ENCODE assay signal across 17 cellular contexts in the genomic region with DNA sequence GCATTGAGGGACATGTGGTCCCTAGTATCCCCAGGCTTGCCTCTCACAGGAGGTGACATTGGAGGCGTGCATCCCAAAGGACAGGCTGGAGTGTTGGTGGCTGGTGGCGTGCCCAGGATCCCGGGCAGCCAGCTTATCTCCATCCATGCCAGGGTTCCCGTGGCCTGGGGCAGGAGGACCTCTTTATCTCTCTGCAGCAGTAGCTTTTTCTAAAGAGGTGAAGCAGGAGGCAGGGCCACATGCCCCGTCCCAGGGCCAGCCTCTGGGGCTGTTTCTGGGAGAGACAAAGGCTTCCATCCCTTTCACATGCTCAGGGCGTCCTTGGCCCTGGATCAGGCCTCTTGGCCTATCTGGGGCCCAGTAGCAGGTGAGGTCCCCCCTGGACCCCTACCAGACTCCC. TPM values are rescaled to one million over a fixed set of nuclear protein-coding genes. Genes with fewer than 3 reads are reported as not detected.
DNase-seq lines count a peak whose midpoint lies in the region; ATAC-seq and TF ChIP-seq lines count a peak whose summit lies in the region.
"Had no signal": no experiment of that assay in that cellular context is flagged by ENCODE, and none has a peak within 500 bp of the region (broad histone marks: within the 10 kb centered on the region; RNA-seq: fewer than 3 reads in every experiment).

No MANE protein-coding gene starts in this region.

- H3K18ac ChIP-seq in neuronal stem cell (ENCODE audit: low read length) = peak overlapping the region; percentile 44

- H3K4me1 Mint-ChIP-seq in brain = peaks cover 28% of the 10 kb centered on the region

- peaks cover 2% of the 10 kb centered on the region for H3K79me1 ChIP-seq in neuronal stem cell (ENCODE audit: low read depth, low read length)

- H3K36me3 Mint-ChIP-seq in brain = no peaks in the 10 kb centered on the region

- no peak for TF ChIP-seq CTCF in brain (conservative IDR thresholded peaks at IDR 0.05)

- WGBS in neuronal stem cell (ENCODE audit: extremely low coverage in 2 of 2, insufficient read length in 2 of 2, insufficient replicate concordance in 1 of 2), 2 donors = no CpG with 5 or more reads among the region's 6 CpGs

- H3K4me3 ChIP-seq in BLaER1 = no peak overlapping the region
- no peak overlapping the region for H3K4me3 ChIP-seq in neuronal stem cell (ENCODE audit: low read length in 2 of 2)
- H3K4me3 ChIP-seq: K562 had no signal

- H3K36me3 ChIP-seq in BLaER1 = peaks cover 11% of the 10 kb centered on the region; the same call in 1 of the 2 replicates
- H3K36me3 ChIP-seq in neuronal stem cell (replicated peaks in 1 of 2; ENCODE audit: control insufficient read depth in 2 of 2, insufficient read depth in 2 of 2, low read length in 2 of 2) = no peaks in the 10 kb centered on the region

- no peak overlapping the region for H3K23ac ChIP-seq in neuronal stem cell (ENCODE audit: low read depth, low read length, poor library complexity)

- H2BK5ac ChIP-seq in neuronal stem cell (ENCODE audit: low read length) = no peak overlapping the region

- H3K27me3 Mint-ChIP-seq in brain = peaks cover 3% of the 10 kb centered on the region
- H3K27me3 Mint-ChIP-seq: CD4-positive, alpha-beta memory T cell had no signal

- peak overlapping the region; percentile 62 for H4K91ac ChIP-seq in neuronal stem cell (ENCODE audit: low read depth, low read length, poor library complexity)

- no peak overlapping the region for H3K4ac ChIP-seq in neuronal stem cell (ENCODE audit: low read length)

- peak overlapping the region; percentile 81 for H2AK5ac ChIP-seq in neuronal stem cell (ENCODE audit: low read depth, low read length)

- H2BK15ac ChIP-seq in neuronal stem cell (ENCODE audit: low read length) = peak overlapping the region; percentile 82

- H3K9ac ChIP-seq in BLaER1 (no peak overlapping the region), neuronal stem cell (ENCODE audit: low read depth, low read length, poor library complexity) (peak overlapping the region; percentile 9)

- H3K4me2 ChIP-seq in BLaER1 (peak overlapping the region; percentile 85), neuronal stem cell (ENCODE audit: insufficient read depth, low read length, poor library complexity, severe bottlenecking) (no peak overlapping the region)

- peaks cover 56% of the 10 kb centered on the region for H3K4me1 ChIP-seq in BLaER1
- peaks cover 0 to 2% of the 10 kb centered on the region in 2 donors for H3K4me1 ChIP-seq in neuronal stem cell (ENCODE audit: control insufficient read depth in 2 of 2, insufficient read depth in 1 of 2, low read depth in 1 of 2, low read length in 2 of 2)

- H3K27ac Mint-ChIP-seq in brain = peak overlapping the region in 3 of 5 experiments; percentile 15 to 46 (median 38)

- DNase-seq in activated CD4-positive, CD25-positive, alpha-beta regulatory T cell treated with anti-CD3 and anti-CD28 coated beads, Interleukin-2, amount 50 U/mL, for 72 hours = peak; percentile 27
- no peak for DNase-seq in activated CD4-positive, CD25-positive, alpha-beta regulatory T cell (lab: John Stamatoyannopoulos, UW)
- DNase-seq in neuronal stem cell (ENCODE audit: low spot score) (no peak), C1 segment of cervical spinal cord (lab: John Stamatoyannopoulos, UW) (no peak)
- no peak for DNase-seq in activated naive CD4-positive, alpha-beta T cell treated with Interleukin-2 at 50 U/mL for 16 hours
- DNase-seq: 8988T; CD4-positive, alpha-beta memory T cell; DMS153; GOT3; NCI-H1105 treated with DMSO at 0.1 percent for 48 hours; NCI-H1694; NCI-H2081 treated with DMSO at 0.1 percent for 48 hours; SHP77 treated with DMSO at 0.1 percent for 48 hours had no signal

- no peak overlapping the region for H3K4me3 Mint-ChIP-seq in brain
- H3K4me3 Mint-ChIP-seq: CD4-positive, alpha-beta memory T cell had no signal

- H2BK12ac ChIP-seq in neuronal stem cell (ENCODE audit: low read length) = peak overlapping the region; percentile 67

- H3K27ac ChIP-seq in BLaER1 (0 out of 2 replicates have a peak overlapping the region, but pooled peaks have one; percentile 25), neuronal stem cell (replicated peaks; ENCODE audit: low read length) (no peak overlapping the region)

- no peak overlapping the region for H4K8ac ChIP-seq in neuronal stem cell (ENCODE audit: low read depth, low read length)

- ATAC-seq in HG03045 (IDR thresholded peaks at IDR 0.05; ENCODE audit: unreplicated experiment) = no peak
- ATAC-seq: K562 had no signal

- no peaks in the 10 kb centered on the region for H3K9me3 ChIP-seq in BLaER1
- no peaks in the 10 kb centered on the region for H3K9me3 ChIP-seq in neuronal stem cell (replicated peaks in 1 of 2; ENCODE audit: control insufficient read depth in 2 of 2, insufficient read depth in 1 of 2, low read depth in 1 of 2, low read length in 2 of 2)

- peaks cover 60% of the 10 kb centered on the region for H4K20me1 ChIP-seq in BLaER1

- peak overlapping the region; percentile 52 for H2BK120ac ChIP-seq in neuronal stem cell (ENCODE audit: low read depth, low read length)

- H3K9me3 Mint-ChIP-seq in brain = peaks cover 0 to 8% (median 0%) of the 10 kb centered on the region in 5 experiments
- H3K9me3 Mint-ChIP-seq: CD4-positive, alpha-beta memory T cell had no signal

- no peak overlapping the region for H2AFZ ChIP-seq in neuronal stem cell (ENCODE audit: low read length)

- no peak overlapping the region for H3K14ac ChIP-seq in neuronal stem cell (ENCODE audit: low read length)

- H3K27me3 ChIP-seq in BLaER1 (peaks cover 9% of the 10 kb centered on the region; the same call in 1 of the 2 replicates), neuronal stem cell (ENCODE audit: control insufficient read depth in 3 of 3, insufficient read depth in 3 of 3, low read depth in 1 of 3, low read length in 3 of 3) (peaks cover 0 to 36% (median 0%) of the 10 kb centered on the region in 3 experiments)

RNA-seq across cellular contexts. Expression of a gene that starts 19.7 kb away (rescaled TPM):
- 5.1 TPM for polyA plus RNA-seq in brain (ENCODE audit: insufficient read depth, low read depth, low replicate concordance)
- 0.18 TPM for polyA plus RNA-seq in neuronal stem cell (2013, experiment 1 of 2)
- polyA plus RNA-seq in neuronal stem cell (2013, experiment 2 of 2) = 0.06 TPM
- polyA plus RNA-seq: K562 had no signal
